ENCODE assay signal across 1 cellular context in the genomic region with DNA sequence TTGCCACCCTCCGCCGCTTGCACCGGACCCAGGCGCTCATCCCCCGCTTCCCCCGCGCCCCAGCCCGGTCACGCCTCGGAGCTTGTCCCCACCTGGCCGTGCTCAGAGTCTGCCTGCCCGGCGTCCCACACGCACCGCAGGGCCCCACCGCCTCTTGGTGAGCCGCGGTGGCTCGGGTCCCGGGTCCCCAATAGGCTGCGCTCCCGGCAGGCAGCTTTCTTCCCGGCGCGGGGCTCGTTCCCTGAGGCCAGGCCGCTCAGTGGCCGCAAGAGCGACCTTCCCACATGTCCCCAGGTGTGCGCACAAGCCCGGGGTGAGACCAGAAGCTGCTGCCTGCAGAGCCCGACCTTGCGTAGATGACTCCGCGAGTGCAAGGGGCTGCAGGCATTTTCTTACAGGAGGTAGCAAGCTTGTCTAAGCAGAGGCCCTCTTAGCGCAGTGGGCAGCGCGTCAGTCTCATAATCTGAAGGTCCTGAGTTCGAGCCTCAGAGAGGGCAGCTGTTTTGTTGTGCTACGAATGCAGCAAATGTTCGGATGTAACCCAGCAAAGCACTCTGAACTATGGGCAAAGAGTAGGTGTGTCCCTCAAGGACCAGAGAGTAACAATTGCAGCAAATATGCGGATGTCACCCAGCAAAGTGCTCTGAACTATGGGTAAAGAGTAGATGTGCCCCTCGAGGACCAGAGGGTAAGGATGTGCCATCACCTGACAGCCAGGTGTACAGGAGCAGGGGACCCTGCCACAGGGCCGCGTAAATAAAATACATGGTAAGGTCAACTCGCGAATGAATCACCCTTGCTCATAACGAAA.
TF ChIP-seq lines count a peak whose summit lies in the region.

No MANE protein-coding gene starts in this region.

TF ChIP-seq in H1, 55 proteins besides CTCF, POLR2A, EP300 and RAD21:
- TF ChIP-seq RBBP5 (IDR thresholded peaks at IDR 0.05; ENCODE audit: borderline replicate concordance, low read depth, low read length) (peak; percentile 99), HDAC2 (IDR thresholded peaks at IDR 0.05; ENCODE audit: borderline replicate concordance in 1 of 2, low read depth in 2 of 2, low read length in 2 of 2) (peak; percentile 74 to 90; a peak in 1 of 4 replicates), NRF1 (IDR thresholded peaks at IDR 0.05; ENCODE audit: low read depth, low read length) (peak; percentile 40; the same call in 1 of the 2 replicates), SP1 (IDR thresholded peaks at IDR 0.05; ENCODE audit: low read depth, low read length) (0 out of 2 replicates have a peak, but pooled peaks have one; percentile 50), FOSL1 (IDR thresholded peaks at IDR 0.05; ENCODE audit: insufficient read depth, low read depth, low read length) (no peak), CREB1 (IDR thresholded peaks at IDR 0.05) (peak; percentile 78), YY1 (IDR thresholded peaks at IDR 0.05; ENCODE audit: low read depth, low read length) (peak; percentile 75), KDM1A (IDR thresholded peaks at IDR 0.05; ENCODE audit: borderline replicate concordance, low read length) (peak; percentile 35; the same call in 1 of the 2 replicates), ATF2 (IDR thresholded peaks at IDR 0.05; ENCODE audit: low read length) (peak; percentile 92), ASH2L (IDR thresholded peaks at IDR 0.05; ENCODE audit: low read length) (peak; percentile 100), SP2 (IDR thresholded peaks at IDR 0.05; ENCODE audit: low read length) (no peak), SIRT6 (IDR thresholded peaks at IDR 0.05; ENCODE audit: low read length) (no peak), TEAD4 (IDR thresholded peaks at IDR 0.05; ENCODE audit: low read depth, low read length) (peak; percentile 78), SUZ12 (IDR thresholded peaks at IDR 0.05; ENCODE audit: low read length) (no peak), CEBPB (IDR thresholded peaks at IDR 0.05; ENCODE audit: low read depth, low read length) (peak; percentile 65), HDAC6 (IDR thresholded peaks at IDR 0.05; ENCODE audit: low read depth, low read length) (peak; percentile 15), RNF2 (IDR thresholded peaks at IDR 0.05; ENCODE audit: borderline replicate concordance, low read depth, low read length, missing control alignments, poor library complexity, severe bottlenecking) (no peak), EZH2 (IDR thresholded peaks at IDR 0.05; ENCODE audit: low read depth, low read length, severe bottlenecking) (no peak), CHD7 (IDR thresholded peaks at IDR 0.05; ENCODE audit: insufficient replicate concordance, low read length) (no peak), TAF1 (IDR thresholded peaks at IDR 0.05; ENCODE audit: low read depth, low read length) (peak; percentile 16; the same call in 1 of the 2 replicates), RFX5 (IDR thresholded peaks at IDR 0.05; ENCODE audit: borderline replicate concordance, low read depth, low read length) (no peak), CHD2 (IDR thresholded peaks at IDR 0.05; ENCODE audit: low read length) (peak; percentile 62; the same call in 1 of the 2 replicates), CBX5 (IDR thresholded peaks at IDR 0.05; ENCODE audit: low read depth, low read length) (no peak), SIN3A (conservative IDR thresholded peaks at IDR 0.05 in 1 of 2, IDR thresholded peaks at IDR 0.05 in 1 of 2; ENCODE audit: low read depth in 1 of 2, low read length in 2 of 2) (peak in 1 of 2 experiments; percentile 75; a peak in 2 of 4 replicates), KDM4A (IDR thresholded peaks at IDR 0.05; ENCODE audit: low read depth, low read length, severe bottlenecking) (peak; percentile 97), TBP (IDR thresholded peaks at IDR 0.05; ENCODE audit: low read depth, low read length) (peak; percentile 100), MAFK (IDR thresholded peaks at IDR 0.05; ENCODE audit: low read depth, low read length) (peak; percentile 87; the same call in 1 of the 2 replicates)
- TF ChIP-seq, protein P1, sequence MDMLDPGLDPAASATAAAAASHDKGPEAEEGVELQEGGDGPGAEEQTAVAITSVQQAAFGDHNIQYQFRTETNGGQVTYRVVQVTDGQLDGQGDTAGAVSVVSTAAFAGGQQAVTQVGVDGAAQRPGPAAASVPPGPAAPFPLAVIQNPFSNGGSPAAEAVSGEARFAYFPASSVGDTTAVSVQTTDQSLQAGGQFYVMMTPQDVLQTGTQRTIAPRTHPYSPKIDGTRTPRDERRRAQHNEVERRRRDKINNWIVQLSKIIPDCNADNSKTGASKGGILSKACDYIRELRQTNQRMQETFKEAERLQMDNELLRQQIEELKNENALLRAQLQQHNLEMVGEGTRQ (IDR thresholded peaks at IDR 0.05; ENCODE audit: low read length) = no peak
